Comparison of ENCODE assay signal across 2 cellular contexts in genomic region chr6:154751020-154751800, GRCh38.
TF ChIP-seq lines count a peak whose summit lies in the region.

No MANE protein-coding gene starts in this region.

TF ChIP-seq in K562, 482 proteins besides CTCF, POLR2A, EP300 and RAD21 (continued from another document):
- TF ChIP-seq, protein P1, sequence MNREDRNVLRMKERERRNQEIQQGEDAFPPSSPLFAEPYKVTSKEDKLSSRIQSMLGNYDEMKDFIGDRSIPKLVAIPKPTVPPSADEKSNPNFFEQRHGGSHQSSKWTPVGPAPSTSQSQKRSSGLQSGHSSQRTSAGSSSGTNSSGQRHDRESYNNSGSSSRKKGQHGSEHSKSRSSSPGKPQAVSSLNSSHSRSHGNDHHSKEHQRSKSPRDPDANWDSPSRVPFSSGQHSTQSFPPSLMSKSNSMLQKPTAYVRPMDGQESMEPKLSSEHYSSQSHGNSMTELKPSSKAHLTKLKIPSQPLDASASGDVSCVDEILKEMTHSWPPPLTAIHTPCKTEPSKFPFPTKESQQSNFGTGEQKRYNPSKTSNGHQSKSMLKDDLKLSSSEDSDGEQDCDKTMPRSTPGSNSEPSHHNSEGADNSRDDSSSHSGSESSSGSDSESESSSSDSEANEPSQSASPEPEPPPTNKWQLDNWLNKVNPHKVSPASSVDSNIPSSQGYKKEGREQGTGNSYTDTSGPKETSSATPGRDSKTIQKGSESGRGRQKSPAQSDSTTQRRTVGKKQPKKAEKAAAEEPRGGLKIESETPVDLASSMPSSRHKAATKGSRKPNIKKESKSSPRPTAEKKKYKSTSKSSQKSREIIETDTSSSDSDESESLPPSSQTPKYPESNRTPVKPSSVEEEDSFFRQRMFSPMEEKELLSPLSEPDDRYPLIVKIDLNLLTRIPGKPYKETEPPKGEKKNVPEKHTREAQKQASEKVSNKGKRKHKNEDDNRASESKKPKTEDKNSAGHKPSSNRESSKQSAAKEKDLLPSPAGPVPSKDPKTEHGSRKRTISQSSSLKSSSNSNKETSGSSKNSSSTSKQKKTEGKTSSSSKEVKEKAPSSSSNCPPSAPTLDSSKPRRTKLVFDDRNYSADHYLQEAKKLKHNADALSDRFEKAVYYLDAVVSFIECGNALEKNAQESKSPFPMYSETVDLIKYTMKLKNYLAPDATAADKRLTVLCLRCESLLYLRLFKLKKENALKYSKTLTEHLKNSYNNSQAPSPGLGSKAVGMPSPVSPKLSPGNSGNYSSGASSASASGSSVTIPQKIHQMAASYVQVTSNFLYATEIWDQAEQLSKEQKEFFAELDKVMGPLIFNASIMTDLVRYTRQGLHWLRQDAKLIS (CRISPR knock-in tag; IDR thresholded peaks at IDR 0.05), result no peak
- TF ChIP-seq HMBOX1 (IDR thresholded peaks at IDR 0.05), result peak; percentile 25; the same call in 1 of the 2 replicates
- no peak for TF ChIP-seq SREBF2 (CRISPR knock-in tag; IDR thresholded peaks at IDR 0.05)
- no peak for TF ChIP-seq DPF2 (IDR thresholded peaks at IDR 0.05)
- TF ChIP-seq NELFE (IDR thresholded peaks at IDR 0.05; ENCODE audit: insufficient read depth, insufficient read length), result no peak

TF ChIP-seq in SK-N-SH treated with all-trans-retinoic acid at 6 μM for 48 hours, 23 proteins besides CTCF, POLR2A, EP300 and RAD21 (continued from another document):
- TF ChIP-seq, protein P2, sequence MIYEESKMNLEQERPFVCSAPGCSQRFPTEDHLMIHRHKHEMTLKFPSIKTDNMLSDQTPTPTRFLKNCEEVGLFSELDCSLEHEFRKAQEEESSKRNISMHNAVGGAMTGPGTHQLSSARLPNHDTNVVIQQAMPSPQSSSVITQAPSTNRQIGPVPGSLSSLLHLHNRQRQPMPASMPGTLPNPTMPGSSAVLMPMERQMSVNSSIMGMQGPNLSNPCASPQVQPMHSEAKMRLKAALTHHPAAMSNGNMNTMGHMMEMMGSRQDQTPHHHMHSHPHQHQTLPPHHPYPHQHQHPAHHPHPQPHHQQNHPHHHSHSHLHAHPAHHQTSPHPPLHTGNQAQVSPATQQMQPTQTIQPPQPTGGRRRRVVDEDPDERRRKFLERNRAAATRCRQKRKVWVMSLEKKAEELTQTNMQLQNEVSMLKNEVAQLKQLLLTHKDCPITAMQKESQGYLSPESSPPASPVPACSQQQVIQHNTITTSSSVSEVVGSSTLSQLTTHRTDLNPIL (CRISPR knock-in tag; IDR thresholded peaks at IDR 0.05; ENCODE audit: low read depth), result no peak
- TF ChIP-seq ZNF565 (CRISPR knock-in tag; conservative IDR thresholded peaks at IDR 0.05; ENCODE audit: low read depth) (no peak), PATZ1 (CRISPR knock-in tag; IDR thresholded peaks at IDR 0.05; ENCODE audit: borderline replicate concordance) (no peak)
TF ChIP-seq in SK-N-SH treated with all-trans-retinoic acid at 6 μM for 48 hours: peak in this region for 0.
